Comparison of ENCODE assay signal across 10 cellular contexts in genomic region chr6:159043986-159044385, GRCh38.
DNase-seq lines count a peak whose midpoint lies in the region; ATAC-seq and TF ChIP-seq lines count a peak whose summit lies in the region.
"Had no signal": no experiment of that assay in that cellular context is flagged by ENCODE, and none has a peak within 500 bp of the region (broad histone marks: within the 10 kb centered on the region; RNA-seq: fewer than 3 reads in every experiment).

No MANE protein-coding gene starts in this region.

- H3K4me3 ChIP-seq in OCI-LY3 (ENCODE audit: low read length), result peak overlapping the region; percentile 90
- H3K4me3 ChIP-seq: MG63 had no signal

- H3K4me1 Mint-ChIP-seq in activated naive CD8-positive, alpha-beta T cell treated with anti-CD3 and anti-CD28 coated beads, Interleukin-2, amount 50 U/mL, for 24 hours, result peaks cover 80% of the 10 kb centered on the region
- H3K4me1 Mint-ChIP-seq in stimulated activated effector memory CD8-positive, alpha-beta T cell treated with anti-CD3 and anti-CD28 coated beads, Interleukin-12 subunit alpha, Interleukin-12 subunit beta, amount 100 ng/mL, for 72 hours, result peaks cover 52% of the 10 kb centered on the region

- peaks cover 43% of the 10 kb centered on the region for H3K79me2 ChIP-seq in OCI-LY3 (ENCODE audit: low read length)

- peaks cover 60% of the 10 kb centered on the region for H3K36me3 Mint-ChIP-seq in activated naive CD8-positive, alpha-beta T cell treated with anti-CD3 and anti-CD28 coated beads, Interleukin-2, amount 50 U/mL, for 24 hours (ENCODE audit: low read depth)
- peaks cover 66% of the 10 kb centered on the region for H3K36me3 Mint-ChIP-seq in stimulated activated effector memory CD8-positive, alpha-beta T cell treated with anti-CD3 and anti-CD28 coated beads, Interleukin-12 subunit alpha, Interleukin-12 subunit beta, amount 100 ng/mL, for 72 hours

- no peaks in the 10 kb centered on the region for H3K9me3 ChIP-seq in OCI-LY3 (ENCODE audit: insufficient read depth, low read length)
- H3K9me3 ChIP-seq: MG63 had no signal

- H3K27me3 ChIP-seq in OCI-LY3 (ENCODE audit: low read depth, low read length), result no peaks in the 10 kb centered on the region

- peak overlapping the region; percentile 94 for H3K4me2 ChIP-seq in OCI-LY3 (ENCODE audit: low read length)

- no peaks in the 10 kb centered on the region for H3K9me3 Mint-ChIP-seq in activated naive CD8-positive, alpha-beta T cell treated with anti-CD3 and anti-CD28 coated beads, Interleukin-2, amount 50 U/mL, for 24 hours
- no peaks in the 10 kb centered on the region for H3K9me3 Mint-ChIP-seq in stimulated activated effector memory CD8-positive, alpha-beta T cell treated with anti-CD3 and anti-CD28 coated beads, Interleukin-12 subunit alpha, Interleukin-12 subunit beta, amount 100 ng/mL, for 72 hours

- H3K9ac ChIP-seq in OCI-LY3 (ENCODE audit: low read length), result peak overlapping the region; percentile 91

- DNase-seq in NOMO-1 treated with DMSO at 0.1 percent for 48 hours (lab: John Stamatoyannopoulos, UW; ENCODE audit: unreplicated experiment) (peak; percentile 5), NOMO-1 treated with dmso at 0.1 percent for 144 hours (lab: John Stamatoyannopoulos, UW; ENCODE audit: unreplicated experiment) (no peak), NCI-H510A treated with DMSO at 0.1 percent for 48 hours (lab: John Stamatoyannopoulos, UW) (no peak)
- no peak for DNase-seq in activated naive CD8-positive, alpha-beta T cell treated with anti-CD3 and anti-CD28 coated beads, Interleukin-2, amount 50 U/mL, for 24 hours
- peak in 1 of 2 donors; percentile 59 for DNase-seq in stimulated activated effector memory CD8-positive, alpha-beta T cell treated with anti-CD3 and anti-CD28 coated beads, Interleukin-12 subunit alpha, Interleukin-12 subunit beta, amount 100 ng/mL, for 72 hours (ENCODE audit: low spot score in 2 of 2)
- DNase-seq: MG63 had no signal

- H3K27ac ChIP-seq in OCI-LY3 (ENCODE audit: low read length), result peak overlapping the region; percentile 100
- H3K27ac ChIP-seq: 22Rv1 had no signal

- peaks cover 55% of the 10 kb centered on the region for H3K4me1 ChIP-seq in OCI-LY3 (ENCODE audit: low read length)

- peak overlapping the region; percentile 95 for H3K27ac Mint-ChIP-seq in activated naive CD8-positive, alpha-beta T cell treated with anti-CD3 and anti-CD28 coated beads, Interleukin-2, amount 50 U/mL, for 24 hours
- H3K27ac Mint-ChIP-seq in stimulated activated effector memory CD8-positive, alpha-beta T cell treated with anti-CD3 and anti-CD28 coated beads, Interleukin-12 subunit alpha, Interleukin-12 subunit beta, amount 100 ng/mL, for 72 hours, result peak overlapping the region; percentile 98

- H3K36me3 ChIP-seq in OCI-LY3 (replicated peaks; ENCODE audit: low read depth, low read length), result peaks cover 44% of the 10 kb centered on the region
- H3K36me3 ChIP-seq: MG63 had no signal

- H4K20me1 ChIP-seq in OCI-LY3 (ENCODE audit: insufficient read depth, low read length), result no peaks in the 10 kb centered on the region

- H3K4me3 Mint-ChIP-seq in activated naive CD8-positive, alpha-beta T cell treated with anti-CD3 and anti-CD28 coated beads, Interleukin-2, amount 50 U/mL, for 24 hours, result peak overlapping the region; percentile 94
- H3K4me3 Mint-ChIP-seq in stimulated activated effector memory CD8-positive, alpha-beta T cell treated with anti-CD3 and anti-CD28 coated beads, Interleukin-12 subunit alpha, Interleukin-12 subunit beta, amount 100 ng/mL, for 72 hours, result peak overlapping the region; percentile 84

- TF ChIP-seq CTCF in OCI-LY3 (IDR thresholded peaks at IDR 0.05; ENCODE audit: low read depth, low read length), result no peak

- H2AFZ ChIP-seq in OCI-LY3 (ENCODE audit: low read depth, low read length), result no peak overlapping the region

- no peaks in the 10 kb centered on the region for H3K27me3 Mint-ChIP-seq in activated naive CD8-positive, alpha-beta T cell treated with anti-CD3 and anti-CD28 coated beads, Interleukin-2, amount 50 U/mL, for 24 hours

- ATAC-seq in activated naive CD8-positive, alpha-beta T cell treated with anti-CD3 and anti-CD28 coated beads, Interleukin-2, amount 50 U/mL, for 24 hours, result no peak
- no peak for ATAC-seq in stimulated activated effector memory CD8-positive, alpha-beta T cell treated with anti-CD3 and anti-CD28 coated beads, Interleukin-12 subunit alpha, Interleukin-12 subunit beta, amount 100 ng/mL, for 72 hours
- ATAC-seq in GM21619 (IDR thresholded peaks at IDR 0.05; ENCODE audit: unreplicated experiment) (no peak), GM21737 (IDR thresholded peaks at IDR 0.05; ENCODE audit: unreplicated experiment) (no peak)
